In the genomic region with DNA sequence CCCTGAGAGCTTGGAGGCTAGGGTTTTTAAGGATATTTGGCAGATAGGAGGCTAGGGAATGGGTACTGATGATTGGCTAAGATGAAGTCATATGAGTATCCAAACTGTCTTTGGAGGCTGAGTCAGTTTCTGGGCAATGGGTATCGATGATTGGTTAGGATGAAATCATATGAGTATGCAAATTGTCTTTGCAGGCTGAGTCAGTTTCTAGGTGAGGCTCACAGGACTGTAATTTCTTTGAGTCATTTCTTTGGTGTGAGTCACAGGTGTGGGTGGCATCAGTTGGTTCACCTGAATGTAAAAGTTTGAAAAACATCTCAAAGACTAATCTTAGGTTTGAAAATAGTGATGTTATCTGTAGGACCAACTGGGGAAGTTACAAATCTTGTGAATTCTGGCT, we compare ENCODE assay signal across 1 cellular context.
TF ChIP-seq lines count a peak whose summit lies in the region.

No MANE protein-coding gene starts in this region.

TF ChIP-seq in IMR-90, 13 proteins besides CTCF, POLR2A, EP300 and RAD21:
- no peak for TF ChIP-seq RCOR1 (IDR thresholded peaks at IDR 0.05; ENCODE audit: insufficient replicate concordance, low read length)
- TF ChIP-seq SMC3 (IDR thresholded peaks at IDR 0.05; ENCODE audit: low read depth, low read length) = no peak
- no peak for TF ChIP-seq MAZ (IDR thresholded peaks at IDR 0.05; ENCODE audit: borderline replicate concordance, low read depth, low read length)
- no peak for TF ChIP-seq CEBPB (IDR thresholded peaks at IDR 0.05; ENCODE audit: low read depth, low read length)
- TF ChIP-seq BHLHE40 (IDR thresholded peaks at IDR 0.05; ENCODE audit: low read depth, low read length) = no peak
- no peak for TF ChIP-seq ELK1 (IDR thresholded peaks at IDR 0.05; ENCODE audit: borderline replicate concordance, low read depth, low read length)
- TF ChIP-seq FOS (IDR thresholded peaks at IDR 0.05; ENCODE audit: low read depth, low read length) = no peak
- no peak for TF ChIP-seq CHD1 (IDR thresholded peaks at IDR 0.05; ENCODE audit: low read depth, low read length)
- no peak for TF ChIP-seq RFX5 (IDR thresholded peaks at IDR 0.05; ENCODE audit: low read depth, low read length)
- no peak for TF ChIP-seq MAFK (IDR thresholded peaks at IDR 0.05; ENCODE audit: low read depth, low read length)
- no peak for TF ChIP-seq NFE2L2 (IDR thresholded peaks at IDR 0.05; ENCODE audit: low read depth, low read length)
- TF ChIP-seq MXI1 (IDR thresholded peaks at IDR 0.05; ENCODE audit: borderline replicate concordance, low read depth, low read length) = no peak
- TF ChIP-seq, protein P1, sequence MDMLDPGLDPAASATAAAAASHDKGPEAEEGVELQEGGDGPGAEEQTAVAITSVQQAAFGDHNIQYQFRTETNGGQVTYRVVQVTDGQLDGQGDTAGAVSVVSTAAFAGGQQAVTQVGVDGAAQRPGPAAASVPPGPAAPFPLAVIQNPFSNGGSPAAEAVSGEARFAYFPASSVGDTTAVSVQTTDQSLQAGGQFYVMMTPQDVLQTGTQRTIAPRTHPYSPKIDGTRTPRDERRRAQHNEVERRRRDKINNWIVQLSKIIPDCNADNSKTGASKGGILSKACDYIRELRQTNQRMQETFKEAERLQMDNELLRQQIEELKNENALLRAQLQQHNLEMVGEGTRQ (IDR thresholded peaks at IDR 0.05; ENCODE audit: low read depth, low read length) = no peak
